In genomic region chr20:5120189-5120484, GRCh38 we compare ENCODE assay signal across 8 cellular contexts. TPM values are rescaled to one million over a fixed set of nuclear protein-coding genes. Genes with fewer than 3 reads are reported as not detected.
DNase-seq lines count a peak whose midpoint lies in the region; ATAC-seq and TF ChIP-seq lines count a peak whose summit lies in the region.

No MANE protein-coding gene starts in this region.

- CTCF ChIA-PET in activated naive CD4-positive, alpha-beta T cell treated with anti-CD3 and anti-CD28 coated beads, Interleukin-2, amount 10 ng/mL, durations not matched to agents 7 days and 5 days (lab: Charles Lee) = interaction anchor here (1.9 to 2.5 kb wide), 2 partner anchors 19 to 72 kb away, joined by 11 read pairs; no protein-coding TSS in a partner anchor

- TF ChIP-seq CTCF in astrocyte of the spinal cord (IDR thresholded peaks at IDR 0.05; ENCODE audit: low read depth, low read length) (no peak), lower lobe of right lung (IDR thresholded peaks at IDR 0.05) (no peak), type B pancreatic cell (conservative IDR thresholded peaks at IDR 0.05) (no peak)

- no peaks in the 10 kb centered on the region for H3K9me3 ChIP-seq in lower lobe of right lung

- H3K4me1 Mint-ChIP-seq in activated naive CD4-positive, alpha-beta T cell treated with anti-CD3 and anti-CD28 coated beads, Interleukin-2, amount 10 ng/mL, durations not matched to agents 7 days and 5 days = peaks cover 78% of the 10 kb centered on the region
- H3K4me1 Mint-ChIP-seq in type B pancreatic cell (ENCODE audit: unreplicated experiment) = peaks cover 29% of the 10 kb centered on the region

- ATAC-seq in lower lobe of right lung = no peak
- ATAC-seq in GM21717 (IDR thresholded peaks at IDR 0.05; ENCODE audit: unreplicated experiment) = no peak

- no peaks in the 10 kb centered on the region for H3K27me3 ChIP-seq in lower lobe of right lung (ENCODE audit: low read depth)

- H3K27ac ChIP-seq in lower lobe of right lung = peak overlapping the region; percentile 86

- peaks cover 42% of the 10 kb centered on the region for H3K36me3 Mint-ChIP-seq in activated naive CD4-positive, alpha-beta T cell treated with anti-CD3 and anti-CD28 coated beads, Interleukin-2, amount 10 ng/mL, durations not matched to agents 7 days and 5 days
- H3K36me3 Mint-ChIP-seq in type B pancreatic cell = peaks cover 14% of the 10 kb centered on the region

- H3K9me3 Mint-ChIP-seq in activated naive CD4-positive, alpha-beta T cell treated with anti-CD3 and anti-CD28 coated beads, Interleukin-2, amount 10 ng/mL, durations not matched to agents 7 days and 5 days = no peaks in the 10 kb centered on the region
- H3K9me3 Mint-ChIP-seq in type B pancreatic cell = no peaks in the 10 kb centered on the region

- peaks cover 3% of the 10 kb centered on the region for H3K27me3 Mint-ChIP-seq in activated naive CD4-positive, alpha-beta T cell treated with anti-CD3 and anti-CD28 coated beads, Interleukin-2, amount 10 ng/mL, durations not matched to agents 7 days and 5 days
- no peaks in the 10 kb centered on the region for H3K27me3 Mint-ChIP-seq in type B pancreatic cell

- H3K4me3 Mint-ChIP-seq in activated naive CD4-positive, alpha-beta T cell treated with anti-CD3 and anti-CD28 coated beads, Interleukin-2, amount 10 ng/mL, durations not matched to agents 7 days and 5 days = peak overlapping the region; percentile 97
- peak overlapping the region; percentile 96 for H3K4me3 Mint-ChIP-seq in type B pancreatic cell

- H3K27ac Mint-ChIP-seq in activated naive CD4-positive, alpha-beta T cell treated with anti-CD3 and anti-CD28 coated beads, Interleukin-2, amount 10 ng/mL, durations not matched to agents 7 days and 5 days = peak overlapping the region; percentile 99
- H3K27ac Mint-ChIP-seq in type B pancreatic cell = peak overlapping the region; percentile 96

- H3K4me3 ChIP-seq in astrocyte of the spinal cord (ENCODE audit: low read depth, low read length) (peak overlapping the region; percentile 94), lower lobe of right lung (peak overlapping the region; percentile 84)

- intact Hi-C loops in lower lobe of right lung (cut with DNase I) = loop anchor here (10.0 kb wide), 1 partner anchor 75 kb away; no protein-coding TSS in a partner anchor

- H3K36me3 ChIP-seq in lower lobe of right lung = peaks cover 28% of the 10 kb centered on the region

- DNase-seq in activated naive CD4-positive, alpha-beta T cell treated with anti-CD3 and anti-CD28 coated beads, Interleukin-2, amount 10 ng/mL, durations not matched to agents 7 days and 5 days = no peak
- DNase-seq in activated naive CD4-positive, alpha-beta T cell (lab: John Stamatoyannopoulos, UW) = no peak
- DNase-seq in astrocyte of the spinal cord (ENCODE audit: low read depth, low spot score) = no peak
- DNase-seq in lower lobe of right lung = no peak
- no peak for DNase-seq in type B pancreatic cell (ENCODE audit: extremely low spot score, unreplicated experiment)
- no peak for DNase-seq in activated CD8-positive, alpha-beta memory T cell treated with anti-CD3 and anti-CD28 coated beads, Interleukin-2, amount 50 U/mL, for 4 hours
- DNase-seq in NCI-H1694 (lab: John Stamatoyannopoulos, UW) = no peak

- peaks cover 19% of the 10 kb centered on the region for H3K4me1 ChIP-seq in lower lobe of right lung

- in situ Hi-C loops in astrocyte of the spinal cord (cut with HindIII; ENCODE audit: low sequenced_read_pairs) = no loop called here

RNA-seq across cellular contexts. Expression of gene PCNA, which starts 0.4 kb away (rescaled TPM):
- 48.1 TPM for total RNA-seq in lower lobe of right lung
- 128 and 180 TPM in 2 replicates for total RNA-seq in type B pancreatic cell (ENCODE audit: low replicate concordance)

RNA-seq across cellular contexts. Expression of gene CDS2, which starts 6.7 kb away (rescaled TPM):
- total RNA-seq in lower lobe of right lung (63.3 TPM), type B pancreatic cell (ENCODE audit: low replicate concordance) (41.5 and 44.4 TPM in 2 replicates)

RNA-seq across cellular contexts. Expression of gene TMEM230, which starts 7.3 kb away (rescaled TPM):
- total RNA-seq in lower lobe of right lung (98.9 TPM), type B pancreatic cell (ENCODE audit: low replicate concordance) (87.0 and 87.5 TPM in 2 replicates)
